Comparison of ENCODE assay signal across 24 cellular contexts in the genomic region with DNA sequence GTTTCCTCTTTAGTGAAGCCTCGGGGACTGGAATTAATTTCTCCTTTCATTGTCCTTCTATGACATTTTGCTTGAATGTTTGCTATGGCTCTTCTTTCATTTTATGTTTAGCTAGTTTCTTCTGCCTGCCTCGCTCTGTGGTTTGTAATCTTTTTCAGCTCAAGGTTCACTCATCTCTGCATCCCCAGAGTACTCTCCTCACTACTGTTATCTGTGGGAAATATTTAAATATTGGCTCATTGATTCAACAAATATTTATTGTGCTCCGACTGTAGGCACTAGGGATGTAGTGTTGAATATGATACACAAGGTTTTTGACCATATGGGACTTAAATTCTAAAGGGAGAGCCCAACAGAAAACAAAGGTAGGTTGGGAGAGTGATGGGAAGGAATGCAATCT.
DNase-seq lines count a peak whose midpoint lies in the region; ATAC-seq, FAIRE-seq and TF ChIP-seq lines count a peak whose summit lies in the region.
"Had no signal": no experiment of that assay in that cellular context is flagged by ENCODE, and none has a peak within 500 bp of the region (broad histone marks: within the 10 kb centered on the region; RNA-seq: fewer than 3 reads in every experiment).

No MANE protein-coding gene starts in this region.

- H3K79me2 ChIP-seq in HepG2 (ENCODE audit: insufficient read depth, low read length), result no peaks in the 10 kb centered on the region

- ATAC-seq in HepG2, result peak; percentile 100
- peak; percentile 70 to 90 (median 80) for ATAC-seq in right lobe of liver
- ATAC-seq: A549; CD8-positive, alpha-beta T cell; GM12878 had no signal

- CTCF ChIA-PET in HepG2 (lab: Yijun Ruan, JAX; ENCODE audit: low intra/inter-chr PET ratio, low total read pairs), result no interaction called here

- peak; percentile 20 for DNase-seq in HuH-7.5 (ENCODE audit: low spot score)
- peak; percentile 94 for DNase-seq in HepG2 (ENCODE audit: low spot score)
- no peak for DNase-seq in right lobe of liver
- no peak for DNase-seq in activated gamma-delta T cell (lab: John Stamatoyannopoulos, UW)
- DNase-seq in pons (ENCODE audit: low spot score), result no peak
- no peak for DNase-seq in lower leg skin (ENCODE audit: low spot score in 2 of 2)
- DNase-seq: AML-193; CD4-positive, alpha-beta T cell; CD8-positive, alpha-beta T cell; COR-L47; DMS 273 treated with DMSO at 0.1 percent for 48 hours; DMS153; DMS53; DMS79; DND-41; EL; GDM1 had no signal

- TF ChIP-seq EP300 in HepG2 (IDR thresholded peaks at IDR 0.05; ENCODE audit: low read depth in 2 of 2, low read length in 2 of 2) (peak in 1 of 2 experiments; percentile 81; a peak in 2 of 4 replicates), HepG2 (CRISPR knock-in tag; IDR thresholded peaks at IDR 0.05; ENCODE audit: borderline replicate concordance) (no peak)

- POLR2A ChIA-PET in HepG2 (lab: Yijun Ruan, JAX), result interaction anchor here (1.0 to 1.5 kb wide), 2 partner anchors 24 to 196 kb away, joined by 3 to 8 read pairs; a partner anchor contains a TSS

- BruUV-seq in HepG2 (replicated peaks; lab: Mats Ljungman, UMichigan), result no TSS peak

- H3K9ac ChIP-seq in HepG2 (ENCODE audit: insufficient read depth, low read depth, low read length), result peak overlapping the region; percentile 29; the same call in 1 of the 2 replicates
- H3K9ac ChIP-seq: BLaER1 treated with 17β-estradiol and CSF1 and Interleukin-3, amounts not matched to agents 10 nM and 100 nM had no signal

- intact Hi-C loops in HepG2 (cut with micrococcal nuclease; ENCODE audit: unreplicated experiment) (no loop called here), right lobe of liver (cut with DNase I) (no loop called here), lower leg skin (cut with DNase I; ENCODE audit: low total_unique reads) (no loop called here)

- no peaks in the 10 kb centered on the region for H3K27me3 ChIP-seq in HepG2 (ENCODE audit: control insufficient read depth in 1 of 2, insufficient read depth in 2 of 2, low read length in 2 of 2)
- no peaks in the 10 kb centered on the region for H3K27me3 ChIP-seq in right lobe of liver
- H3K27me3 ChIP-seq: BLaER1 treated with 17β-estradiol and CSF1 and Interleukin-3, amounts not matched to agents 10 nM and 100 nM had no signal

- no peak for TF ChIP-seq CTCF in HepG2 (CRISPR knock-in tag; IDR thresholded peaks at IDR 0.05)
- no peak for TF ChIP-seq CTCF in right lobe of liver (IDR thresholded peaks at IDR 0.05)
- TF ChIP-seq CTCF in lower leg skin (IDR thresholded peaks at IDR 0.05), result no peak

- H4K20me1 ChIP-seq in HepG2 (ENCODE audit: insufficient read depth, low read length), result no peaks in the 10 kb centered on the region
- H4K20me1 ChIP-seq: BLaER1 treated with 17β-estradiol and CSF1 and Interleukin-3, amounts not matched to agents 10 nM and 100 nM had no signal

- H3K4me3 ChIP-seq in HepG2 (replicated peaks in 1 of 3; ENCODE audit: insufficient read depth in 1 of 3, low read depth in 2 of 3, low read length in 3 of 3) (peak overlapping the region in 2 of 3 experiments; percentile 6 to 27; a peak in 2 of 6 replicates), right lobe of liver (no peak overlapping the region), lower leg skin (ENCODE audit: low read depth, poor library complexity, severe bottlenecking) (no peak overlapping the region)
- H3K4me3 ChIP-seq: A549; BLaER1 treated with 17β-estradiol and CSF1 and Interleukin-3, amounts not matched to agents 10 nM and 100 nM; GM12878 had no signal

- H3K4me1 ChIP-seq in HepG2 (ENCODE audit: insufficient read depth, low read length) (peaks cover 35% of the 10 kb centered on the region), right lobe of liver (peaks cover 0 to 11% (median 5%) of the 10 kb centered on the region in 4 donors)
- H3K4me1 ChIP-seq: A549; BLaER1 treated with 17β-estradiol and CSF1 and Interleukin-3, amounts not matched to agents 10 nM and 100 nM had no signal

- H3K27ac ChIP-seq in HepG2 (ENCODE audit: extremely low read length, insufficient read depth, low read length) (peak overlapping the region; percentile 76), right lobe of liver (no peak overlapping the region)
- H3K27ac ChIP-seq: 22Rv1; A549; BLaER1 treated with 17β-estradiol and CSF1 and Interleukin-3, amounts not matched to agents 10 nM and 100 nM; C4-2B had no signal

- H3K36me3 ChIP-seq in HepG2 (replicated peaks in 1 of 2; ENCODE audit: control insufficient read depth in 1 of 2, insufficient read depth in 2 of 2, low read length in 2 of 2), result peaks cover 11 to 32% of the 10 kb centered on the region in 2 experiments
- H3K36me3 ChIP-seq in right lobe of liver, result peaks cover 0 to 23% (median 6%) of the 10 kb centered on the region in 4 donors

- under 1% methylated on average over 3 of the region's 3 CpGs for WGBS in HepG2 (ENCODE audit: low lambda C conversion rate)
- 24% methylated on average over 3 of the region's 3 CpGs for WGBS in right lobe of liver (ENCODE audit: insufficient coverage, low coverage, low lambda C conversion rate, missing lambda C conversion rate)
- 92 to 98% methylated on average over 3 of the region's 3 CpGs for WGBS in lower leg skin, 2 donors

- H3K4me2 ChIP-seq in HepG2 (ENCODE audit: low read depth, low read length), result peak overlapping the region; percentile 67
- H3K4me2 ChIP-seq: A549; BLaER1 treated with 17β-estradiol and CSF1 and Interleukin-3, amounts not matched to agents 10 nM and 100 nM had no signal

- FAIRE-seq in HepG2 (lab: Jason Lieb, UNC), result peak; percentile 91
- FAIRE-seq: A549, GM12878, GM12892, GM18507 had no signal

- no peak overlapping the region for H2AFZ ChIP-seq in HepG2 (ENCODE audit: low read length)

- TF ChIP-seq RAD21 in HepG2 (CRISPR knock-in tag; IDR thresholded peaks at IDR 0.05), result no peak

- H3K9me3 ChIP-seq in HepG2 (ENCODE audit: low read length) (no peaks in the 10 kb centered on the region), right lobe of liver (no peaks in the 10 kb centered on the region)
- H3K9me3 ChIP-seq: A549 had no signal

- TF ChIP-seq POLR2A in HepG2 (IDR thresholded peaks at IDR 0.05; ENCODE audit: insufficient read depth in 1 of 2, low read depth in 2 of 2, low read length in 2 of 2) (no peak), right lobe of liver (IDR thresholded peaks at IDR 0.05) (no peak), lower leg skin (IDR thresholded peaks at IDR 0.05) (no peak)

- in situ Hi-C loops in HepG2 (cut with HindIII; ENCODE audit: extremely low pct_ligation_motif_present, low pct_unique_long_range_greater_than_20kb), result no loop called here

TF ChIP-seq in HepG2, 621 proteins besides CTCF, POLR2A, EP300 and RAD21 (continues in another document):
- TF ChIP-seq ATF7-NPFF (CRISPR knock-in tag; IDR thresholded peaks at IDR 0.05; ENCODE audit: low read depth) (no peak), ZNF44 (CRISPR knock-in tag; IDR thresholded peaks at IDR 0.05) (no peak), GATA4 (IDR thresholded peaks at IDR 0.05; ENCODE audit: borderline replicate concordance, low read depth) (peak; percentile 53; the same call in 1 of the 2 replicates), ZNF749 (CRISPR knock-in tag; IDR thresholded peaks at IDR 0.05; ENCODE audit: borderline replicate concordance) (no peak), ZNF282 (IDR thresholded peaks at IDR 0.05; ENCODE audit: partially characterized antibody) (no peak)
- TF ChIP-seq, protein P1, sequence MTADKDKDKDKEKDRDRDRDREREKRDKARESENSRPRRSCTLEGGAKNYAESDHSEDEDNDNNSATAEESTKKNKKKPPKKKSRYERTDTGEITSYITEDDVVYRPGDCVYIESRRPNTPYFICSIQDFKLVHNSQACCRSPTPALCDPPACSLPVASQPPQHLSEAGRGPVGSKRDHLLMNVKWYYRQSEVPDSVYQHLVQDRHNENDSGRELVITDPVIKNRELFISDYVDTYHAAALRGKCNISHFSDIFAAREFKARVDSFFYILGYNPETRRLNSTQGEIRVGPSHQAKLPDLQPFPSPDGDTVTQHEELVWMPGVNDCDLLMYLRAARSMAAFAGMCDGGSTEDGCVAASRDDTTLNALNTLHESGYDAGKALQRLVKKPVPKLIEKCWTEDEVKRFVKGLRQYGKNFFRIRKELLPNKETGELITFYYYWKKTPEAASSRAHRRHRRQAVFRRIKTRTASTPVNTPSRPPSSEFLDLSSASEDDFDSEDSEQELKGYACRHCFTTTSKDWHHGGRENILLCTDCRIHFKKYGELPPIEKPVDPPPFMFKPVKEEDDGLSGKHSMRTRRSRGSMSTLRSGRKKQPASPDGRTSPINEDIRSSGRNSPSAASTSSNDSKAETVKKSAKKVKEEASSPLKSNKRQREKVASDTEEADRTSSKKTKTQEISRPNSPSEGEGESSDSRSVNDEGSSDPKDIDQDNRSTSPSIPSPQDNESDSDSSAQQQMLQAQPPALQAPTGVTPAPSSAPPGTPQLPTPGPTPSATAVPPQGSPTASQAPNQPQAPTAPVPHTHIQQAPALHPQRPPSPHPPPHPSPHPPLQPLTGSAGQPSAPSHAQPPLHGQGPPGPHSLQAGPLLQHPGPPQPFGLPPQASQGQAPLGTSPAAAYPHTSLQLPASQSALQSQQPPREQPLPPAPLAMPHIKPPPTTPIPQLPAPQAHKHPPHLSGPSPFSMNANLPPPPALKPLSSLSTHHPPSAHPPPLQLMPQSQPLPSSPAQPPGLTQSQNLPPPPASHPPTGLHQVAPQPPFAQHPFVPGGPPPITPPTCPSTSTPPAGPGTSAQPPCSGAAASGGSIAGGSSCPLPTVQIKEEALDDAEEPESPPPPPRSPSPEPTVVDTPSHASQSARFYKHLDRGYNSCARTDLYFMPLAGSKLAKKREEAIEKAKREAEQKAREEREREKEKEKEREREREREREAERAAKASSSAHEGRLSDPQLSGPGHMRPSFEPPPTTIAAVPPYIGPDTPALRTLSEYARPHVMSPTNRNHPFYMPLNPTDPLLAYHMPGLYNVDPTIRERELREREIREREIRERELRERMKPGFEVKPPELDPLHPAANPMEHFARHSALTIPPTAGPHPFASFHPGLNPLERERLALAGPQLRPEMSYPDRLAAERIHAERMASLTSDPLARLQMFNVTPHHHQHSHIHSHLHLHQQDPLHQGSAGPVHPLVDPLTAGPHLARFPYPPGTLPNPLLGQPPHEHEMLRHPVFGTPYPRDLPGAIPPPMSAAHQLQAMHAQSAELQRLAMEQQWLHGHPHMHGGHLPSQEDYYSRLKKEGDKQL (CRISPR knock-in tag; IDR thresholded peaks at IDR 0.05; ENCODE audit: low read depth), result peak; percentile 73; the same call in 1 of the 2 replicates

Comparison
In these comparisons a context has a peak if more than half of its experiments do, and no peak if none do; other contexts are left out.
1. DNase-seq: peak in HuH-7.5 (single experiment) and HepG2 (single experiment); none in right lobe of liver (0 of 3), activated gamma-delta T cell (single experiment), pons (single experiment) and lower leg skin (0 of 2).
2. H3K4me3 ChIP-seq: peak in HepG2 (2 of 3); none in right lobe of liver (0 of 3) and lower leg skin (single experiment).